In the genomic region with DNA sequence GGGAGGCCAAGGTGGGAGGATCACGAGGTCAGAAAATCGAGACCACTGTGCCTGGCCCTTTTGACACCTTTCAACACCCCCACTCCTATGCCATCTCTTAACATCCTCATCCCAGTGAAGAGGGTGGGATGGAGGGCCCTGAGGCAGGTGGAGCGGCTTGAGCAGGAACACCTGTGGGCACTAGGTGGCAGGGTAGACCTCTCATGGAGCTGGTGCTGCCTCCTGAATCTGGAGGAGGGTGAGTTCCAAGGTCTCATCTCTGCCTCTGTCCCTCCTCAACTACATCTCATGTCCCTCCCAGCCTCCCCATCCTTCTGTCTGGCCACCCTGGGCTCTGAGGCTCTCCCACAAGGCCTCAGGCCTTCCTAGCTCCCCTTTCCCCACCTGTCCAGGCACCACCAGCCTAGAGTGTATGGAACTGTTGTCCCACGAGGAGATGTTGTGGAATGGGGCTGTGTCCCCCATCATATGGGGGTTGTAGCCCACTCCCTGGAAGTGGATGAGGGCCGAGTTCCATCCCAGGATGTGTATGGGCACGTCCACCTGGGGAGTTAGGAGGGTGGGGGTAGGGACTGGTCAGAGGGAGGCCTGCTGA, we compare ENCODE assay signal across 8 cellular contexts. TPM values are rescaled to one million over a fixed set of nuclear protein-coding genes. Genes with fewer than 3 reads are reported as not detected.
DNase-seq lines count a peak whose midpoint lies in the region; ATAC-seq, FAIRE-seq and TF ChIP-seq lines count a peak whose summit lies in the region.

No MANE protein-coding gene starts in this region.

- H3K9me1 ChIP-seq in K562 (ENCODE audit: control insufficient read depth, insufficient read depth, low read length) = no peaks in the 10 kb centered on the region

- H3K36me3 ChIP-seq in K562 (ENCODE audit: control insufficient read depth, insufficient read depth, low read length) = no peaks in the 10 kb centered on the region
- no peaks in the 10 kb centered on the region for H3K36me3 ChIP-seq in osteoblast (ENCODE audit: insufficient read depth, low read length)

- TF ChIP-seq CTCF in K562 (IDR thresholded peaks at IDR 0.05 in 2 of 3, conservative IDR thresholded peaks at IDR 0.05 in 1 of 3; ENCODE audit: insufficient read depth in 2 of 3, low read depth in 1 of 3, low read length in 3 of 3) (peak; percentile 47 to 54 (median 51)), osteoblast (IDR thresholded peaks at IDR 0.05; ENCODE audit: extremely low read depth, low read depth, low read length) (peak; percentile 19)

- no peaks in the 10 kb centered on the region for H3K9me3 ChIP-seq in K562 (replicated peaks; ENCODE audit: control insufficient read depth, insufficient read depth, low read depth, low read length)
- H3K9me3 ChIP-seq in osteoblast (ENCODE audit: low read depth, low read length) = no peaks in the 10 kb centered on the region

- no peak overlapping the region for H3K4me3 ChIP-seq in K562
- H3K4me3 ChIP-seq in osteoblast (ENCODE audit: insufficient read depth, low read length) = no peak overlapping the region

- no peak for FAIRE-seq in K562 (lab: Jason Lieb, UNC)

- CTCF ChIA-PET in K562 (lab: Yijun Ruan, JAX; ENCODE audit: low intra/inter-chr PET ratio) = no interaction called here

- TF ChIP-seq RAD21 in K562 (CRISPR knock-in tag; conservative IDR thresholded peaks at IDR 0.05 in 1 of 2, IDR thresholded peaks at IDR 0.05 in 1 of 2) = peak in 1 of 2 experiments; percentile 41; a peak in 2 of 4 replicates

- in situ Hi-C loops in K562 (cut with MboI) = no loop called here

- H3K27ac ChIP-seq in K562 (ENCODE audit: extremely low read depth, low read depth, low read length) (no peak overlapping the region), osteoblast (ENCODE audit: low read depth, low read length) (no peak overlapping the region)

- TF ChIP-seq POLR2A in K562 (conservative IDR thresholded peaks at IDR 0.05) = no peak

- intact Hi-C loops in K562 (cut with micrococcal nuclease) = no loop called here

- no peak for TF ChIP-seq EP300 in K562 (IDR thresholded peaks at IDR 0.05; ENCODE audit: low read length)

- H3K4me2 ChIP-seq in K562 (ENCODE audit: insufficient read depth, low read length) (no peak overlapping the region), osteoblast (ENCODE audit: insufficient read depth, low read length) (no peak overlapping the region)

- POLR2A ChIA-PET in K562 (lab: Yijun Ruan, JAX) = no interaction called here

- H2AFZ ChIP-seq in K562 (ENCODE audit: low read depth, low read length) (no peak overlapping the region), osteoblast (ENCODE audit: low read length) (no peak overlapping the region)

- DNase-seq in NCI-H82 (lab: John Stamatoyannopoulos, UW) (peak; percentile 61), NCI-H82 treated with DMSO at 0.1 percent for 48 hours (lab: John Stamatoyannopoulos, UW; ENCODE audit: unreplicated experiment) (no peak), HuH-7.5 (ENCODE audit: low spot score) (peak; percentile 85), K562 (ENCODE audit: extremely low read depth in 1 of 4, low spot score in 3 of 4) (peak; percentile 23 to 48 (median 26)), osteoblast (ENCODE audit: insufficient read length, low spot score, missing footprints) (peak; percentile 82)

- H3K79me2 ChIP-seq in K562 (ENCODE audit: control insufficient read depth, insufficient read depth, low read length) (no peaks in the 10 kb centered on the region), osteoblast (ENCODE audit: insufficient read depth, low read length) (no peaks in the 10 kb centered on the region)

- no TSS peak for BruUV-seq in K562 (replicated peaks; lab: Mats Ljungman, UMichigan)

- H3K4me1 ChIP-seq in K562 (replicated peaks in 1 of 2; ENCODE audit: control insufficient read depth in 2 of 2, insufficient read depth in 2 of 2, low read length in 2 of 2) = no peaks in the 10 kb centered on the region; a peak in 1 of 5 replicates
- H3K4me1 ChIP-seq in osteoblast (ENCODE audit: insufficient read depth, low read length) = no peaks in the 10 kb centered on the region

- H3K9ac ChIP-seq in K562 (ENCODE audit: insufficient read depth in 1 of 2, low read depth in 2 of 2, low read length in 2 of 2) = no peak overlapping the region

- no peaks in the 10 kb centered on the region; the same call in 1 of the 2 replicates for H4K20me1 ChIP-seq in K562 (replicated peaks; ENCODE audit: control insufficient read depth, insufficient read depth, low read length)
- no peaks in the 10 kb centered on the region for H4K20me1 ChIP-seq in osteoblast (ENCODE audit: insufficient read depth, low read length)

- H3K27me3 ChIP-seq in K562 (ENCODE audit: control insufficient read depth in 2 of 2, insufficient read depth in 2 of 2, low read length in 2 of 2) (peaks cover 0 to 21% of the 10 kb centered on the region in 2 experiments; a peak in 2 of 5 replicates), osteoblast (ENCODE audit: insufficient read depth, low read length) (peaks cover 12% of the 10 kb centered on the region)

- ATAC-seq in K562 (peak; percentile 89), GM19463 (IDR thresholded peaks at IDR 0.05; ENCODE audit: unreplicated experiment) (no peak), HG03571 (IDR thresholded peaks at IDR 0.05; ENCODE audit: unreplicated experiment) (no peak), HG02571 (IDR thresholded peaks at IDR 0.05; ENCODE audit: unreplicated experiment) (no peak)

- WGBS in K562 (ENCODE audit: insufficient coverage, low coverage, missing lambda C conversion rate) = 0% methylated on average over 6 of the region's 6 CpGs

RNA-seq across cellular contexts. Expression of a gene that starts 17.0 kb away (rescaled TPM):
- total RNA-seq in K562 (2011; cell fraction: chromatin; rRNA removed; ENCODE audit: low replicate concordance) = 1.6 TPM in 1 of 2 replicates, not detected in the other
- 1.0 TPM in 1 of 2 replicates, not detected in the other for total RNA-seq in K562 (2011; cell fraction: nucleolus; rRNA removed)
- total RNA-seq in K562 (2011; cell fraction: nucleoplasm; rRNA removed) = 0.81 TPM in 1 of 2 replicates, not detected in the other
- total RNA-seq in K562 (2014; rRNA removed) (0.73 TPM in 1 of 2 replicates, not detected in the other), K562 (2014; rRNA removed; fragmentation: Illumina TruSeq; extraction: Trizol) (not detected in 2 replicates), K562 (2015; rRNA removed; fragmentation: Illumina TruSeq; extraction: Trizol) (0.72 and 0.75 TPM in 2 replicates), K562 (2021) (0.51 and 0.81 TPM in 2 replicates), osteoblast (not detected in 2 replicates)
- polyA plus RNA-seq in K562 (2011; rRNA removed) (0.23 and 1.8 TPM in 2 replicates), K562 (2014; fragmentation: Illumina TruSeq; extraction: Trizol) (not detected in 2 replicates), K562 (2014; fragmentation: Nextera tagmentation; extraction: Ambion mirVana) (under 1 TPM in 1 of 2 experiments, not detected in 1; 0.11 TPM), K562 (2014; rRNA removed) (not detected in 2 replicates)
- 0.62 and 9.2 TPM in 2 replicates for polyA plus RNA-seq in K562 (2011; cell fraction: cytosol; rRNA removed)
- polyA plus RNA-seq in K562 (2011; cell fraction: nucleus; rRNA removed) = 1.7 and 14.2 TPM in 2 replicates
- polyA plus RNA-seq in K562 (2012) = 0.75 and 1.6 TPM in 2 replicates
- polyA minus RNA-seq in K562 (2011; rRNA and poly(A)+ RNA removed) = 0.91 TPM in 1 of 2 replicates, not detected in the other
- polyA minus RNA-seq in K562 (2011; cell fraction: cytosol; rRNA and poly(A)+ RNA removed) = 2.6 TPM in 1 of 2 replicates, not detected in the other
- polyA minus RNA-seq in K562 (2011; cell fraction: nucleus; rRNA and poly(A)+ RNA removed) = 0.67 TPM in 1 of 2 replicates, not detected in the other

RNA-seq across cellular contexts. Expression of a gene that starts 25.3 kb away (rescaled TPM):
- 0.51 TPM in 1 of 2 replicates, not detected in the other for total RNA-seq in K562 (2011; cell fraction: chromatin; rRNA removed; ENCODE audit: low replicate concordance)
- 0.17 TPM in 1 of 2 replicates, not detected in the other for total RNA-seq in K562 (2011; cell fraction: nucleolus; rRNA removed)
- total RNA-seq in K562 (2011; cell fraction: nucleoplasm; rRNA removed) = 0.38 TPM in 1 of 2 replicates, not detected in the other
- total RNA-seq in K562 (2014; rRNA removed) (0.45 and 0.57 TPM in 2 replicates), K562 (2014; rRNA removed; fragmentation: Illumina TruSeq; extraction: Trizol) (0.29 TPM in 1 of 2 replicates, not detected in the other), K562 (2015; rRNA removed; fragmentation: Illumina TruSeq; extraction: Trizol) (0.36 and 0.49 TPM in 2 replicates), K562 (2021) (1.6 and 2.4 TPM in 2 replicates), osteoblast (not detected in 2 replicates)
- polyA plus RNA-seq in K562 (2011; rRNA removed) (1.1 TPM in 2 replicates), K562 (2014; fragmentation: Illumina TruSeq; extraction: Trizol) (0.79 and 0.83 TPM in 2 replicates), K562 (2014; fragmentation: Nextera tagmentation; extraction: Ambion mirVana) (under 1 TPM; 0.08 to 0.14 TPM), K562 (2014; rRNA removed) (0.78 and 1.7 TPM in 2 replicates)
- 1.0 and 5.2 TPM in 2 replicates for polyA plus RNA-seq in K562 (2011; cell fraction: cytosol; rRNA removed)
- 1.5 and 5.2 TPM in 2 replicates for polyA plus RNA-seq in K562 (2011; cell fraction: nucleus; rRNA removed)
- 5.2 and 7.5 TPM in 2 replicates for polyA plus RNA-seq in K562 (2012)
- 0.27 and 0.81 TPM in 2 replicates for polyA minus RNA-seq in K562 (2011; rRNA and poly(A)+ RNA removed)
- 2.3 and 4.0 TPM in 2 replicates for polyA minus RNA-seq in K562 (2011; cell fraction: cytosol; rRNA and poly(A)+ RNA removed)
- polyA minus RNA-seq in K562 (2011; cell fraction: nucleus; rRNA and poly(A)+ RNA removed) = 0.33 and 0.94 TPM in 2 replicates

RNA-seq across cellular contexts. Expression of a gene that starts 31.1 kb away (rescaled TPM):
- total RNA-seq in K562 (2011; cell fraction: chromatin; rRNA removed; ENCODE audit: low replicate concordance) = 0.25 TPM in 1 of 2 replicates, not detected in the other
- total RNA-seq in K562 (2011; cell fraction: nucleolus; rRNA removed) = not detected in 2 replicates
- not detected in 2 replicates for total RNA-seq in K562 (2011; cell fraction: nucleoplasm; rRNA removed)
- not detected in 2 replicates for total RNA-seq in K562 (2014; rRNA removed)
- not detected in 2 replicates for total RNA-seq in K562 (2014; rRNA removed; fragmentation: Illumina TruSeq; extraction: Trizol)
- total RNA-seq in K562 (2015; rRNA removed; fragmentation: Illumina TruSeq; extraction: Trizol) = not detected in 2 replicates
- not detected in 2 replicates for total RNA-seq in K562 (2021)
- polyA plus RNA-seq in K562 (2011; rRNA removed) = not detected in 2 replicates
- polyA plus RNA-seq in K562 (2011; cell fraction: cytosol; rRNA removed) = not detected in 2 replicates
- polyA plus RNA-seq in K562 (2011; cell fraction: nucleus; rRNA removed) = not detected in 2 replicates
- 0.03 TPM in 1 of 2 replicates, not detected in the other for polyA plus RNA-seq in K562 (2012)
- polyA plus RNA-seq in K562 (2014; fragmentation: Illumina TruSeq; extraction: Trizol) = not detected in 2 replicates
- polyA plus RNA-seq in K562 (2014; fragmentation: Nextera tagmentation; extraction: Ambion mirVana) = not detected
- polyA plus RNA-seq in K562 (2014; rRNA removed) = not detected in 2 replicates
- not detected in 2 replicates for polyA minus RNA-seq in K562 (2011; rRNA and poly(A)+ RNA removed)
- not detected in 2 replicates for polyA minus RNA-seq in K562 (2011; cell fraction: cytosol; rRNA and poly(A)+ RNA removed)
- polyA minus RNA-seq in K562 (2011; cell fraction: nucleus; rRNA and poly(A)+ RNA removed) = not detected in 2 replicates
- total RNA-seq in osteoblast = not detected in 2 replicates

RNA-seq across cellular contexts. Expression of a gene that starts 50.5 kb away (rescaled TPM):
- not detected in 2 replicates for total RNA-seq in K562 (2011; cell fraction: chromatin; rRNA removed; ENCODE audit: low replicate concordance)
- total RNA-seq in K562 (2011; cell fraction: nucleolus; rRNA removed) = not detected in 2 replicates
- not detected in 2 replicates for total RNA-seq in K562 (2011; cell fraction: nucleoplasm; rRNA removed)
- total RNA-seq in K562 (2014; rRNA removed) = not detected in 2 replicates
- not detected in 2 replicates for total RNA-seq in K562 (2014; rRNA removed; fragmentation: Illumina TruSeq; extraction: Trizol)
- not detected in 2 replicates for total RNA-seq in K562 (2015; rRNA removed; fragmentation: Illumina TruSeq; extraction: Trizol)
- 0.07 TPM in 1 of 2 replicates, not detected in the other for total RNA-seq in K562 (2021)
- polyA plus RNA-seq in K562 (2011; rRNA removed) = not detected in 2 replicates
- polyA plus RNA-seq in K562 (2011; cell fraction: cytosol; rRNA removed) = not detected in 2 replicates
- polyA plus RNA-seq in K562 (2011; cell fraction: nucleus; rRNA removed) = 0.06 and 0.07 TPM in 2 replicates
- polyA plus RNA-seq in K562 (2012) = not detected in 2 replicates
- polyA plus RNA-seq in K562 (2014; fragmentation: Illumina TruSeq; extraction: Trizol) = not detected in 2 replicates
- not detected for polyA plus RNA-seq in K562 (2014; fragmentation: Nextera tagmentation; extraction: Ambion mirVana)
- polyA plus RNA-seq in K562 (2014; rRNA removed) = not detected in 2 replicates
- polyA minus RNA-seq in K562 (2011; rRNA and poly(A)+ RNA removed) = not detected in 2 replicates
- polyA minus RNA-seq in K562 (2011; cell fraction: cytosol; rRNA and poly(A)+ RNA removed) = not detected in 2 replicates
- polyA minus RNA-seq in K562 (2011; cell fraction: nucleus; rRNA and poly(A)+ RNA removed) = not detected in 2 replicates
- total RNA-seq in osteoblast = under 0.01 and 0.29 TPM in 2 replicates

RNA-seq across cellular contexts. Expression of a gene that starts 50.8 kb away (rescaled TPM):
- total RNA-seq in K562 (2011; cell fraction: chromatin; rRNA removed; ENCODE audit: low replicate concordance) = 0.12 TPM in 1 of 2 replicates, not detected in the other
- total RNA-seq in K562 (2011; cell fraction: nucleolus; rRNA removed) = not detected in 2 replicates
- total RNA-seq in K562 (2011; cell fraction: nucleoplasm; rRNA removed) = 0.22 and 0.38 TPM in 2 replicates
- total RNA-seq in K562 (2014; rRNA removed) = not detected in 2 replicates
- total RNA-seq in K562 (2014; rRNA removed; fragmentation: Illumina TruSeq; extraction: Trizol) = not detected in 2 replicates
- total RNA-seq in K562 (2015; rRNA removed; fragmentation: Illumina TruSeq; extraction: Trizol) = not detected in 2 replicates
- total RNA-seq in K562 (2021) = 0.09 TPM in 1 of 2 replicates, not detected in the other
- polyA plus RNA-seq in K562 (2011; rRNA removed) = not detected in 2 replicates
- polyA plus RNA-seq in K562 (2011; cell fraction: cytosol; rRNA removed) = 0.03 and 0.04 TPM in 2 replicates
- polyA plus RNA-seq in K562 (2011; cell fraction: nucleus; rRNA removed) = 0.08 and 0.17 TPM in 2 replicates
- 0.03 and 0.08 TPM in 2 replicates for polyA plus RNA-seq in K562 (2012)
- not detected in 2 replicates for polyA plus RNA-seq in K562 (2014; fragmentation: Illumina TruSeq; extraction: Trizol)
- not detected for polyA plus RNA-seq in K562 (2014; fragmentation: Nextera tagmentation; extraction: Ambion mirVana)
- not detected in 2 replicates for polyA plus RNA-seq in K562 (2014; rRNA removed)
- 0.09 and 0.11 TPM in 2 replicates for polyA minus RNA-seq in K562 (2011; rRNA and poly(A)+ RNA removed)
- polyA minus RNA-seq in K562 (2011; cell fraction: cytosol; rRNA and poly(A)+ RNA removed) = not detected in 2 replicates
- 0.13 and 0.22 TPM in 2 replicates for polyA minus RNA-seq in K562 (2011; cell fraction: nucleus; rRNA and poly(A)+ RNA removed)
- total RNA-seq in osteoblast = not detected in 2 replicates
